ENCODE assay signal across 24 cellular contexts in the genomic region with DNA sequence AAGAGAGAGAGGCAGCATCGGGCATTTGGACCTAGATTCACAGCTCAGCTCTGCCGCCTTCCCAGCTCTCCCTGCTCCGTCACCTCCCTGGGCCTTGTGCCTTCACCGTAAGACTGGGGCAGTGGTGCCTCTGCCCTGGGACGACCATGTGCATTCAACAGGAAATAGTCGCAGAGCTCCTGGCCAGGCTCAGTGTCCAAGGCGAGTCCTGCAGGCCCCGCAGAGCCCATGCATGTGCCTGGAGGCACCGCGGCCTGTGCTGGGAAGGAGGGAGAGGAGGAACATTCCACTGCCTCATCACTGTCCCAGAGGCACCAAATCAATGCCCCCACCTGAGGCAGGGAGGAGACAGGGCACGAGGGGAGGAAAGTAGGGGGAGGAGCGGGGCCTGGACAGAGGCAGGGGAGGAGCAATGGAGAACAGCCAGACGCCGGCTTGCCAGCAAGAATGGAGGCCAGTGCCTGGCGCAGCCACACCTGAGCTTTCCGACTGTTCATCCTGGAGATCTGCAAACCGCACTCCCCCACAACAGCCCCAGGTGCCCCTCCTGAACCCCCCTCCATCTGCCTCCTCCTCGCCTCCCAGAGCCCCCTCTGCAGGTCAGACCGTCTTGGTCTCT.
DNase-seq lines count a peak whose midpoint lies in the region; TF ChIP-seq lines count a peak whose summit lies in the region.
"Had no signal": no experiment of that assay in that cellular context is flagged by ENCODE, and none has a peak within 500 bp of the region (broad histone marks: within the 10 kb centered on the region; RNA-seq: fewer than 3 reads in every experiment).

No MANE protein-coding gene starts in this region.

- H2BK15ac ChIP-seq in mesenchymal stem cell (ENCODE audit: low read depth, poor library complexity, severe bottlenecking): no peak overlapping the region

- H3K27me3 ChIP-seq in H7 (ENCODE audit: control insufficient read depth, insufficient read depth, low read length) (peaks cover 27% of the 10 kb centered on the region), NT2/D1 (ENCODE audit: insufficient read depth, insufficient read length) (peaks cover 20% of the 10 kb centered on the region), mesenchymal stem cell (ENCODE audit: control insufficient read depth in 1 of 2, insufficient read depth in 1 of 2, low read length in 2 of 2) (peaks cover 26 to 33% of the 10 kb centered on the region in 2 experiments), spleen (replicated peaks in 1 of 7) (peaks cover 0 to 36% (median 0%) of the 10 kb centered on the region in 7 donors)
- H3K27me3 ChIP-seq: MG63, SJSA1 had no signal

- no peak overlapping the region for H3K14ac ChIP-seq in mesenchymal stem cell (ENCODE audit: low read length in 2 of 2)

- H2AK5ac ChIP-seq in mesenchymal stem cell (ENCODE audit: low read length, severe bottlenecking): no peak overlapping the region

- WGBS in mesenchymal stem cell: 67% methylated on average over 13 of the region's 19 CpGs
- WGBS in spleen, 5 donors: 80 to 85% (median 84%) methylated on average over 13 to 19 of the region's 19 CpGs

- no peak overlapping the region for H2BK5ac ChIP-seq in mesenchymal stem cell (ENCODE audit: low read depth, low read length, poor library complexity, severe bottlenecking)

- no peak overlapping the region for H4K8ac ChIP-seq in mesenchymal stem cell (ENCODE audit: low read length)

- H3K4ac ChIP-seq in mesenchymal stem cell (ENCODE audit: low read depth in 1 of 2, low read length in 2 of 2): no peak overlapping the region

- TF ChIP-seq CTCF in spleen (IDR thresholded peaks at IDR 0.05 in 8 of 11, conservative IDR thresholded peaks at IDR 0.05 in 3 of 11): no peak

- no peak overlapping the region for H3K4me3 ChIP-seq in H7 (ENCODE audit: insufficient read depth, low read depth, low read length)
- no peak overlapping the region for H3K4me3 ChIP-seq in NT2/D1 (ENCODE audit: insufficient read length, low read depth)
- peak overlapping the region in 1 of 2 experiments; percentile 26 for H3K4me3 ChIP-seq in mesenchymal stem cell (ENCODE audit: insufficient read depth in 1 of 2, low read depth in 1 of 2, low read length in 2 of 2)
- H3K4me3 ChIP-seq in spleen: no peak overlapping the region
- H3K4me3 ChIP-seq: MG63, SJSA1 had no signal

- peaks cover 23% of the 10 kb centered on the region for H3K4me1 ChIP-seq in NT2/D1 (ENCODE audit: insufficient read depth, insufficient read length)
- peaks cover 2% of the 10 kb centered on the region for H3K4me1 ChIP-seq in mesenchymal stem cell (ENCODE audit: control insufficient read depth, insufficient read depth, low read depth, low read length)
- peaks cover 0 to 12% (median 4%) of the 10 kb centered on the region in 6 donors for H3K4me1 ChIP-seq in spleen
- H3K4me1 ChIP-seq: SJSA1 had no signal

- H3K23ac ChIP-seq in mesenchymal stem cell (ENCODE audit: low read length in 2 of 2): no peak overlapping the region

- DNase-seq in H7 (peak; percentile 57), NT2/D1 (ENCODE audit: low read depth, low spot score) (no peak), mesenchymal stem cell (no peak), spleen (peak; percentile 60), hippocampal formation (lab: John Stamatoyannopoulos, UW) (no peak), cerebellar cortex (ENCODE audit: low spot score) (no peak), NCI-H2196 treated with DMSO at 0.1 percent for 48 hours (lab: John Stamatoyannopoulos, UW; ENCODE audit: unreplicated experiment) (no peak)
- DNase-seq: C1 segment of cervical spinal cord; Caco-2; CD8-positive, alpha-beta T cell; DMS79; EL; GF-D8; HFFc6; KBM-7; MG63; NCI-H1105 treated with DMSO at 0.1 percent for 48 hours; NCI-H1930; NCI-H2107; NCI-H446; NCI-H524 treated with DMSO at 0.1 percent for 48 hours; PC-3; Right ventricle myocardium superior had no signal

- peak overlapping the region; percentile 7 for H4K91ac ChIP-seq in mesenchymal stem cell (ENCODE audit: low read length)

- no peak overlapping the region for H3K18ac ChIP-seq in mesenchymal stem cell (ENCODE audit: low read depth in 1 of 2, low read length in 2 of 2)

- H3K9me3 ChIP-seq in NT2/D1 (ENCODE audit: insufficient read depth, low read length) (peaks cover 14% of the 10 kb centered on the region), mesenchymal stem cell (ENCODE audit: control insufficient read depth, low read length) (no peaks in the 10 kb centered on the region), spleen (peaks cover 0 to 4% (median 0%) of the 10 kb centered on the region in 8 donors)
- H3K9me3 ChIP-seq: Caco-2, MG63, SJSA1 had no signal

- no peak overlapping the region for H3K4me2 ChIP-seq in mesenchymal stem cell (ENCODE audit: low read length, poor library complexity, severe bottlenecking)

- H3K9ac ChIP-seq in NT2/D1 (ENCODE audit: insufficient read length, low read depth) (peak overlapping the region; percentile 16), mesenchymal stem cell (ENCODE audit: low read length) (no peak overlapping the region)

- H2AFZ ChIP-seq in mesenchymal stem cell (ENCODE audit: low read depth, low read length): no peak overlapping the region

- TF ChIP-seq POLR2A in spleen (IDR thresholded peaks at IDR 0.05): no peak

- H3K36me3 ChIP-seq in H7 (replicated peaks; ENCODE audit: control insufficient read depth, insufficient read depth, low read length) (no peaks in the 10 kb centered on the region), NT2/D1 (ENCODE audit: insufficient read depth, insufficient read length, low read length) (no peaks in the 10 kb centered on the region), mesenchymal stem cell (ENCODE audit: control insufficient read depth in 1 of 2, insufficient read depth in 2 of 2, low read depth in 1 of 2, low read length in 2 of 2) (no peaks in the 10 kb centered on the region), spleen (no peaks in the 10 kb centered on the region)
- H3K36me3 ChIP-seq: MG63, SJSA1 had no signal

- no peak overlapping the region for H3K27ac ChIP-seq in mesenchymal stem cell (ENCODE audit: low read length, poor library complexity, severe bottlenecking)
- no peak overlapping the region for H3K27ac ChIP-seq in spleen
- H3K27ac ChIP-seq: SJSA1 had no signal

- no peaks in the 10 kb centered on the region for H3K79me1 ChIP-seq in mesenchymal stem cell (replicated peaks; ENCODE audit: low read length, poor library complexity, severe bottlenecking)

- intact Hi-C loops in spleen (cut with DNase I; ENCODE audit: low total_unique reads): loop anchor here (10.0 kb wide), 1 partner anchor 1243 kb away; no protein-coding TSS in a partner anchor

- H2BK12ac ChIP-seq in mesenchymal stem cell (ENCODE audit: low read length in 2 of 2): no peak overlapping the region

- H2BK120ac ChIP-seq in mesenchymal stem cell (ENCODE audit: low read depth, low read length): no peak overlapping the region

Comparison
In these comparisons a context has a peak if more than half of its experiments do, and no peak if none do; other contexts are left out.
1. DNase-seq: peak in H7 (single experiment) and spleen (single experiment); none in NT2/D1 (single experiment), mesenchymal stem cell (single experiment), hippocampal formation (0 of 2), cerebellar cortex (single experiment) and NCI-H2196 treated with DMSO at 0.1 percent for 48 hours (single experiment).